In the genomic region with DNA sequence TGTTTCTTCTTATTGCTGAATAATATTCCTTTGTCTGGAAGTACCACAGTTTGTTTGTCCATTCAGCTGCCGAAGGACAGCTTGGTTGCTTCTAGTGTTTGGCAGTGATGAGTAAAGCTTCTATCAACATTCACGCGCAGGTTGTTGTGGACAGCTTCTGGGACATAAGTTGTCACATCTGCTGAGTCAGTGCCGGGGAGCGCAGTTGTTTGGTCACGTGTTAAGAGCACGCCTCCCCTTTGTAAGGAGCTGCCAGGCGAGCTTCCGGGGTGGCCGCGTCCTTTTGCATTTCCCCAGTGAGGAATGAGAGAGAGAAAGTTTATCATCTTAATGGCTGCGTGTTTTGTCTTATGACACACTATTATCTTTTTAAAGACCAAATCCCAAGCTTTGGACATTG, we compare ENCODE assay signal across 29 cellular contexts. TPM values are rescaled to one million over a fixed set of nuclear protein-coding genes. Genes with fewer than 3 reads are reported as not detected.
DNase-seq lines count a peak whose midpoint lies in the region; ATAC-seq and TF ChIP-seq lines count a peak whose summit lies in the region.
"Had no signal": no experiment of that assay in that cellular context is flagged by ENCODE, and none has a peak within 500 bp of the region (broad histone marks: within the 10 kb centered on the region; RNA-seq: fewer than 3 reads in every experiment).

No MANE protein-coding gene starts in this region.

- no peak for ATAC-seq in GM21717 (IDR thresholded peaks at IDR 0.05; ENCODE audit: unreplicated experiment)
- ATAC-seq: activated CD4-positive, CD25-positive, alpha-beta regulatory T cell treated with anti-CD3 and anti-CD28 coated beads, Interleukin-2, amount 50 U/mL, for 24 hours; activated CD8-positive, alpha-beta T cell treated with anti-CD3 and anti-CD28 coated beads for 36 hours; activated T-helper 17 cell treated with anti-CD3 and anti-CD28 coated beads, Interleukin-2, amount 50 U/mL, for 72 hours; HepG2 had no signal

- no peak for TF ChIP-seq CTCF in fibroblast of pulmonary artery (IDR thresholded peaks at IDR 0.05; ENCODE audit: low read length, missing control alignments)

- H3K4me3 ChIP-seq in fibroblast of pulmonary artery (replicated peaks; ENCODE audit: low read depth, low read length), result no peak overlapping the region
- H3K4me3 ChIP-seq: ascending aorta, lung, neural progenitor cell, prostate gland, sigmoid colon, SJCRH30, uterus had no signal

- DNase-seq in Ammon's horn (ENCODE audit: low spot score), result peak; percentile 77
- peak; percentile 70 for DNase-seq in NCI-H510A treated with DMSO at 0.1 percent for 48 hours (lab: John Stamatoyannopoulos, UW)
- peak; percentile 25 for DNase-seq in fibroblast of pulmonary artery (ENCODE audit: low read depth)
- DNase-seq in occipital lobe (lab: John Stamatoyannopoulos, UW), result peak; percentile 26
- DNase-seq in NCI-H2171 (lab: John Stamatoyannopoulos, UW), result no peak
- DNase-seq in SIG-M5 (lab: John Stamatoyannopoulos, UW), result no peak
- DNase-seq in NCI-H526 (lab: John Stamatoyannopoulos, UW), result no peak
- DNase-seq: 8988T; activated CD8-positive, alpha-beta T cell treated with anti-CD3 and anti-CD28 coated beads for 36 hours; activated naive CD8-positive, alpha-beta T cell treated with anti-CD3 and anti-CD28 coated beads for 36 hours; CD4-positive, alpha-beta T cell; GOT3; Kasumi-1; MV-4-11; NCI-H524 treated with DMSO at 0.1 percent for 48 hours; sigmoid colon; SJCRH30; stimulated activated CD4-positive, alpha-beta T cell treated with anti-CD3 and anti-CD28 coated beads, Interleukin-4, amount 100 ng/mL, for 4 hours; stimulated activated naive CD4-positive, alpha-beta T cell; T-helper 1 cell; uterus had no signal

RNA-seq across cellular contexts. Expression of a gene that starts 30.3 kb away (rescaled TPM):
- total RNA-seq in occipital lobe, result 31.0 TPM

RNA-seq across cellular contexts. Expression of a gene that starts 38.6 kb away (rescaled TPM):
- 5.1 TPM for total RNA-seq in occipital lobe
- total RNA-seq: SJCRH30 had no signal

Comparison
In these comparisons a context has a peak if more than half of its experiments do, and no peak if none do; other contexts are left out.
1. DNase-seq: peak in Ammon's horn (single experiment), NCI-H510A treated with DMSO at 0.1 percent for 48 hours (single experiment), fibroblast of pulmonary artery (single experiment) and occipital lobe (single experiment); none in NCI-H2171 (single experiment), SIG-M5 (single experiment) and NCI-H526 (0 of 2).